Comparison of ENCODE assay signal across 1 cellular context in genomic region chr12:9113987-9114309, GRCh38.
TF ChIP-seq lines count a peak whose summit lies in the region.

No MANE protein-coding gene starts in this region.

TF ChIP-seq in HepG2, 621 proteins besides CTCF, POLR2A, EP300 and RAD21 (continues in another document):
- TF ChIP-seq ZNF232 (CRISPR knock-in tag; IDR thresholded peaks at IDR 0.05; ENCODE audit: borderline replicate concordance) (no peak), BRCA1 (CRISPR knock-in tag; IDR thresholded peaks at IDR 0.05) (peak; percentile 21; the same call in 1 of the 2 replicates), IRF1 (CRISPR knock-in tag; IDR thresholded peaks at IDR 0.05; ENCODE audit: low read depth) (no peak), NFAT5 (CRISPR knock-in tag; IDR thresholded peaks at IDR 0.05) (no peak), HBP1 (CRISPR knock-in tag; IDR thresholded peaks at IDR 0.05; ENCODE audit: low read depth) (no peak; the same call in 1 of the 2 replicates), MIER2 (CRISPR knock-in tag; IDR thresholded peaks at IDR 0.05) (no peak), ZNF761 (CRISPR knock-in tag; conservative IDR thresholded peaks at IDR 0.05) (no peak), RARA (CRISPR knock-in tag; IDR thresholded peaks at IDR 0.05) (peak; percentile 76), ZNF776 (CRISPR knock-in tag; IDR thresholded peaks at IDR 0.05) (no peak), ZBED4 (CRISPR knock-in tag; IDR thresholded peaks at IDR 0.05; ENCODE audit: borderline replicate concordance) (no peak), ZBTB49 (CRISPR knock-in tag; IDR thresholded peaks at IDR 0.05; ENCODE audit: borderline replicate concordance) (0 out of 2 replicates have a peak, but pooled peaks have one; percentile 32), NFATC3 (CRISPR knock-in tag; IDR thresholded peaks at IDR 0.05) (no peak), KDM5A (IDR thresholded peaks at IDR 0.05; ENCODE audit: borderline replicate concordance, low read length) (peak; percentile 53; the same call in 1 of the 2 replicates), ZNF562 (CRISPR knock-in tag; IDR thresholded peaks at IDR 0.05; ENCODE audit: borderline replicate concordance) (no peak), POLR2AphosphoS5 (IDR thresholded peaks at IDR 0.05; ENCODE audit: low read depth, low read length) (peak; percentile 82), ZBTB21 (CRISPR knock-in tag; IDR thresholded peaks at IDR 0.05) (no peak), ZBTB3 (CRISPR knock-in tag; IDR thresholded peaks at IDR 0.05; ENCODE audit: borderline replicate concordance, low read depth) (no peak), CENPT (CRISPR knock-in tag; IDR thresholded peaks at IDR 0.05; ENCODE audit: low read depth) (no peak), EZH2 (conservative IDR thresholded peaks at IDR 0.05; ENCODE audit: low read depth, low read length) (no peak), SRF (IDR thresholded peaks at IDR 0.05; ENCODE audit: low read depth, low read length) (peak; percentile 84), TSC22D2 (CRISPR knock-in tag; IDR thresholded peaks at IDR 0.05; ENCODE audit: borderline replicate concordance) (no peak), TFAP4 (IDR thresholded peaks at IDR 0.05; ENCODE audit: borderline replicate concordance, low read depth) (peak; percentile 13; the same call in 1 of the 2 replicates), JARID2 (CRISPR knock-in tag; IDR thresholded peaks at IDR 0.05; ENCODE audit: insufficient replicate concordance) (no peak), MBNL3 (CRISPR knock-in tag; conservative IDR thresholded peaks at IDR 0.05) (no peak), ZNF501 (CRISPR knock-in tag; IDR thresholded peaks at IDR 0.05) (no peak), ZNF446 (CRISPR knock-in tag; IDR thresholded peaks at IDR 0.05) (no peak), ZBTB33 (CRISPR knock-in tag; IDR thresholded peaks at IDR 0.05) (no peak), KDM3A (CRISPR knock-in tag; IDR thresholded peaks at IDR 0.05; ENCODE audit: low read depth) (0 out of 2 replicates have a peak, but pooled peaks have one; percentile 31), ZNF777 (CRISPR knock-in tag; IDR thresholded peaks at IDR 0.05) (no peak), TCF12 (IDR thresholded peaks at IDR 0.05) (no peak), TCF12 (CRISPR knock-in tag; IDR thresholded peaks at IDR 0.05) (no peak), FLYWCH1 (CRISPR knock-in tag; IDR thresholded peaks at IDR 0.05) (no peak), ZNF432 (CRISPR knock-in tag; IDR thresholded peaks at IDR 0.05; ENCODE audit: borderline replicate concordance) (no peak)
- TF ChIP-seq, protein P1, sequence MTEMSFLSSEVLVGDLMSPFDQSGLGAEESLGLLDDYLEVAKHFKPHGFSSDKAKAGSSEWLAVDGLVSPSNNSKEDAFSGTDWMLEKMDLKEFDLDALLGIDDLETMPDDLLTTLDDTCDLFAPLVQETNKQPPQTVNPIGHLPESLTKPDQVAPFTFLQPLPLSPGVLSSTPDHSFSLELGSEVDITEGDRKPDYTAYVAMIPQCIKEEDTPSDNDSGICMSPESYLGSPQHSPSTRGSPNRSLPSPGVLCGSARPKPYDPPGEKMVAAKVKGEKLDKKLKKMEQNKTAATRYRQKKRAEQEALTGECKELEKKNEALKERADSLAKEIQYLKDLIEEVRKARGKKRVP (CRISPR knock-in tag; IDR thresholded peaks at IDR 0.05): peak in 1 of 2 experiments; percentile 37; a peak in 1 of 4 replicates
- TF ChIP-seq, protein P2, sequence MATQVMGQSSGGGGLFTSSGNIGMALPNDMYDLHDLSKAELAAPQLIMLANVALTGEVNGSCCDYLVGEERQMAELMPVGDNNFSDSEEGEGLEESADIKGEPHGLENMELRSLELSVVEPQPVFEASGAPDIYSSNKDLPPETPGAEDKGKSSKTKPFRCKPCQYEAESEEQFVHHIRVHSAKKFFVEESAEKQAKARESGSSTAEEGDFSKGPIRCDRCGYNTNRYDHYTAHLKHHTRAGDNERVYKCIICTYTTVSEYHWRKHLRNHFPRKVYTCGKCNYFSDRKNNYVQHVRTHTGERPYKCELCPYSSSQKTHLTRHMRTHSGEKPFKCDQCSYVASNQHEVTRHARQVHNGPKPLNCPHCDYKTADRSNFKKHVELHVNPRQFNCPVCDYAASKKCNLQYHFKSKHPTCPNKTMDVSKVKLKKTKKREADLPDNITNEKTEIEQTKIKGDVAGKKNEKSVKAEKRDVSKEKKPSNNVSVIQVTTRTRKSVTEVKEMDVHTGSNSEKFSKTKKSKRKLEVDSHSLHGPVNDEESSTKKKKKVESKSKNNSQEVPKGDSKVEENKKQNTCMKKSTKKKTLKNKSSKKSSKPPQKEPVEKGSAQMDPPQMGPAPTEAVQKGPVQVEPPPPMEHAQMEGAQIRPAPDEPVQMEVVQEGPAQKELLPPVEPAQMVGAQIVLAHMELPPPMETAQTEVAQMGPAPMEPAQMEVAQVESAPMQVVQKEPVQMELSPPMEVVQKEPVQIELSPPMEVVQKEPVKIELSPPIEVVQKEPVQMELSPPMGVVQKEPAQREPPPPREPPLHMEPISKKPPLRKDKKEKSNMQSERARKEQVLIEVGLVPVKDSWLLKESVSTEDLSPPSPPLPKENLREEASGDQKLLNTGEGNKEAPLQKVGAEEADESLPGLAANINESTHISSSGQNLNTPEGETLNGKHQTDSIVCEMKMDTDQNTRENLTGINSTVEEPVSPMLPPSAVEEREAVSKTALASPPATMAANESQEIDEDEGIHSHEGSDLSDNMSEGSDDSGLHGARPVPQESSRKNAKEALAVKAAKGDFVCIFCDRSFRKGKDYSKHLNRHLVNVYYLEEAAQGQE (IDR thresholded peaks at IDR 0.05; ENCODE audit: borderline replicate concordance in 1 of 2, low read depth in 1 of 2, low read length in 2 of 2): peak in 1 of 2 experiments; percentile 46; a peak in 1 of 4 replicates
- TF ChIP-seq, protein P3, sequence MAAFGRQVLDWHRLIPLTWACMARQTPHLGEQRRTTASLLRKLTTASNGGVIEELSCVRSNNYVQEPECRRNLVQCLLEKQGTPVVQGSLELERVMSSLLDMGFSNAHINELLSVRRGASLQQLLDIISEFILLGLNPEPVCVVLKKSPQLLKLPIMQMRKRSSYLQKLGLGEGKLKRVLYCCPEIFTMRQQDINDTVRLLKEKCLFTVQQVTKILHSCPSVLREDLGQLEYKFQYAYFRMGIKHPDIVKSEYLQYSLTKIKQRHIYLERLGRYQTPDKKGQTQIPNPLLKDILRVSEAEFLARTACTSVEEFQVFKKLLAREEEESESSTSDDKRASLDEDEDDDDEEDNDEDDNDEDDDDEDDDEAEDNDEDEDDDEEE (CRISPR knock-in tag; IDR thresholded peaks at IDR 0.05): no peak
